8 cellular contexts compared by ENCODE assay signal in genomic region chr2:42047488-42048317, GRCh38.
A peak's percentile ranks its signal among the peaks of the same experiment; 100 is the strongest.
DNase-seq lines count a peak whose midpoint lies in the region; ATAC-seq and FAIRE-seq lines count a peak whose summit lies in the region.

PKDCC (plus strand) TSS chr2:42048021; CDS start chr2:42048200, 179 bp downstream.

- peak; percentile 99 for DNase-seq in AG20443 (ENCODE audit: low spot score)
- DNase-seq in GM18507 (ENCODE audit: extremely low spot score, insufficient read length, low read depth), result peak; percentile 64
- peak; percentile 28 for DNase-seq in SW480 (ENCODE audit: low spot score)
- peak; percentile 41 for DNase-seq in dedifferentiated amniotic fluid mesenchymal stem cell (ENCODE audit: extremely low spot score)
- peak; percentile 63 for DNase-seq in kidney tubule cell (ENCODE audit: low spot score)
- DNase-seq in smooth muscle cell of the brain vasculature (ENCODE audit: low read depth, low spot score), result peak; percentile 54
- DNase-seq in OCI-M2 (lab: John Stamatoyannopoulos, UW; ENCODE audit: unreplicated experiment), result no peak

- ATAC-seq in HG03442 (IDR thresholded peaks at IDR 0.05; ENCODE audit: unreplicated experiment), result peak; percentile 43

- FAIRE-seq in GM18507 (lab: Jason Lieb, UNC), result no peak
